Comparison of ENCODE assay signal across 21 cellular contexts in genomic region chr18:79900610-79901570, GRCh38. TPM values are rescaled to one million over a fixed set of nuclear protein-coding genes. Genes with fewer than 3 reads are reported as not detected.
DNase-seq lines count a peak whose midpoint lies in the region; ATAC-seq and TF ChIP-seq lines count a peak whose summit lies in the region.
"Had no signal": no experiment of that assay in that cellular context is flagged by ENCODE, and none has a peak within 500 bp of the region (broad histone marks: within the 10 kb centered on the region; RNA-seq: fewer than 3 reads in every experiment).

No MANE protein-coding gene starts in this region.

- TF ChIP-seq CTCF in CD14-positive monocyte (IDR thresholded peaks at IDR 0.05) (no peak), progenitor cell of endocrine pancreas (IDR thresholded peaks at IDR 0.05; ENCODE audit: unreplicated experiment) (no peak), stomach (IDR thresholded peaks at IDR 0.05) (no peak)

- ATAC-seq in T-helper 17 cell (peak; percentile 20), left colon (peak; percentile 6), GM21526 (IDR thresholded peaks at IDR 0.05; ENCODE audit: low FRiP score, unreplicated experiment) (no peak), HG02759 (IDR thresholded peaks at IDR 0.05; ENCODE audit: unreplicated experiment) (no peak)
- ATAC-seq: activated CD4-positive, alpha-beta T cell treated with anti-CD3 and anti-CD28 coated beads for 36 hours; CD8-positive, alpha-beta T cell; gastroesophageal sphincter had no signal

- no peaks in the 10 kb centered on the region for H3K27me3 ChIP-seq in stomach
- H3K27me3 ChIP-seq: dorsolateral prefrontal cortex had no signal

- intact Hi-C loops in CD14-positive monocyte (cut with micrococcal nuclease) (no loop called here), left colon (cut with DNase I, micrococcal nuclease) (no loop called here), stomach (cut with DNase I; ENCODE audit: low total_unique reads) (no loop called here)

- no peak overlapping the region for H3K4me3 ChIP-seq in stomach
- H3K4me3 ChIP-seq: dorsolateral prefrontal cortex, gastroesophageal sphincter had no signal

- H3K9me3 ChIP-seq in T-helper 17 cell (ENCODE audit: control insufficient read depth, low read length, poor library complexity, severe bottlenecking) (peaks cover 4% of the 10 kb centered on the region), stomach (peaks cover 25 to 67% (median 39%) of the 10 kb centered on the region in 4 donors)

- H3K4me3 Mint-ChIP-seq in CD14-positive monocyte: no peak overlapping the region
- H3K4me3 Mint-ChIP-seq in T-helper 17 cell: peak overlapping the region; percentile 63
- H3K4me3 Mint-ChIP-seq in progenitor cell of endocrine pancreas (ENCODE audit: low read depth): no peak overlapping the region
- H3K4me3 Mint-ChIP-seq: activated CD4-positive, alpha-beta T cell treated with anti-CD3 and anti-CD28 coated beads for 36 hours; CD8-positive, alpha-beta T cell; stimulated activated naive CD8-positive, alpha-beta T cell treated with anti-CD3 and anti-CD28 coated beads, Interleukin-15, Interleukin-2, amounts not matched to agents 100 ng/mL and 50 ng/mL, for 24 hours had no signal

- 91 to 96% (median 94%) methylated on average over 20 to 28 of the region's 28 CpGs for WGBS in stomach, 5 donors

- DNase-seq in CD14-positive monocyte (ENCODE audit: low spot score) (peak; percentile 43), T-helper 17 cell (peak in 1 of 3 donors; percentile 8), left colon (peak in 1 of 2 donors; percentile 20), progenitor cell of endocrine pancreas (ENCODE audit: low spot score, unreplicated experiment) (no peak), ureter (ENCODE audit: low spot score) (no peak), stomach (no peak)
- DNase-seq: activated CD4-positive, alpha-beta T cell treated with anti-CD3 and anti-CD28 coated beads for 36 hours; activated naive CD4-positive, alpha-beta T cell; amniotic stem cell; DMS79; NCI-H187; NCI-H345; NK-92 treated with Interleukin-12 subunit alpha and Interleukin-12 subunit beta, amount 100 ng/mL, for 24 hours; nucleus accumbens; stimulated activated CD4-positive, alpha-beta T cell treated with anti-CD3 and anti-CD28 coated beads, Interleukin-1b, Interleukin-23, amount 100 ng/mL, for 48 hours had no signal

- H3K36me3 Mint-ChIP-seq in CD14-positive monocyte (peaks cover 25 to 38% of the 10 kb centered on the region in 2 donors), T-helper 17 cell (ENCODE audit: low read depth) (peaks cover 5% of the 10 kb centered on the region), progenitor cell of endocrine pancreas (ENCODE audit: insufficient read depth) (peaks cover 41% of the 10 kb centered on the region)

- H3K9me3 Mint-ChIP-seq in CD14-positive monocyte (peaks cover 68 to 95% (median 72%) of the 10 kb centered on the region in 7 donors), progenitor cell of endocrine pancreas (ENCODE audit: low read depth) (peaks cover 24% of the 10 kb centered on the region)

- peaks cover 16 to 40% (median 30%) of the 10 kb centered on the region in 4 donors for H3K36me3 ChIP-seq in stomach

- H3K27ac Mint-ChIP-seq in CD14-positive monocyte (no peak overlapping the region), T-helper 17 cell (peak overlapping the region; percentile 59), progenitor cell of endocrine pancreas (peak overlapping the region; percentile 52)
- H3K27ac Mint-ChIP-seq: activated CD4-positive, alpha-beta T cell treated with anti-CD3 and anti-CD28 coated beads for 36 hours; stimulated activated naive CD8-positive, alpha-beta T cell treated with anti-CD3 and anti-CD28 coated beads, Interleukin-15, Interleukin-2, amounts not matched to agents 100 ng/mL and 50 ng/mL, for 24 hours had no signal

- H3K27ac ChIP-seq in stomach: no peak overlapping the region
- H3K27ac ChIP-seq: dorsolateral prefrontal cortex, gastroesophageal sphincter had no signal

- TF ChIP-seq POLR2A in stomach (IDR thresholded peaks at IDR 0.05): no peak

- no peaks in the 10 kb centered on the region for H3K4me1 ChIP-seq in stomach
- H3K4me1 ChIP-seq: gastroesophageal sphincter had no signal

- no peaks in the 10 kb centered on the region for H3K4me1 Mint-ChIP-seq in CD14-positive monocyte
- H3K4me1 Mint-ChIP-seq in T-helper 17 cell: no peaks in the 10 kb centered on the region
- no peaks in the 10 kb centered on the region for H3K4me1 Mint-ChIP-seq in progenitor cell of endocrine pancreas (ENCODE audit: low read depth)

- H3K27me3 Mint-ChIP-seq in CD14-positive monocyte (ENCODE audit: low read depth in 3 of 3) (peaks cover 0 to 5% (median 5%) of the 10 kb centered on the region in 3 donors), T-helper 17 cell (no peaks in the 10 kb centered on the region), progenitor cell of endocrine pancreas (no peaks in the 10 kb centered on the region)
- H3K27me3 Mint-ChIP-seq: activated CD4-positive, alpha-beta T cell treated with anti-CD3 and anti-CD28 coated beads for 36 hours; stimulated activated naive CD8-positive, alpha-beta T cell treated with anti-CD3 and anti-CD28 coated beads, Interleukin-15, Interleukin-2, amounts not matched to agents 100 ng/mL and 50 ng/mL, for 24 hours had no signal

- no peak for TF ChIP-seq EP300 in stomach (IDR thresholded peaks at IDR 0.05)

RNA-seq across cellular contexts. Expression of gene SLC66A2, which starts 50.6 kb away (rescaled TPM):
- polyA plus RNA-seq in CD14-positive monocyte (10 to 100 TPM; 26.8 to 33.8 TPM), stomach (10 to 100 TPM; 19.1 to 31.1 (median 20.0) TPM)
- total RNA-seq in T-helper 17 cell (10 to 100 TPM; 43.6 to 56.9 TPM), left colon (100 to 1,000 TPM in 1 of 2 donors, 10 to 100 TPM in 1; 59.4 to 119 TPM), progenitor cell of endocrine pancreas (31.0 and 31.6 TPM in 2 replicates), ureter (37.4 TPM), stomach (100 to 1,000 TPM in 1 of 5 donors, 10 to 100 TPM in 4; 18.1 to 148 (median 25.5) TPM)

Comparison
In these comparisons a context has a peak if more than half of its experiments do, and no peak if none do; other contexts are left out.
1. H3K27ac Mint-ChIP-seq: peak in T-helper 17 cell (single experiment) and progenitor cell of endocrine pancreas (single experiment); none in CD14-positive monocyte (0 of 7).
2. ATAC-seq: peak in T-helper 17 cell (single experiment) and left colon (single experiment); none in GM21526 (single experiment) and HG02759 (single experiment).